ENCODE assay signal across 8 cellular contexts in the genomic region with DNA sequence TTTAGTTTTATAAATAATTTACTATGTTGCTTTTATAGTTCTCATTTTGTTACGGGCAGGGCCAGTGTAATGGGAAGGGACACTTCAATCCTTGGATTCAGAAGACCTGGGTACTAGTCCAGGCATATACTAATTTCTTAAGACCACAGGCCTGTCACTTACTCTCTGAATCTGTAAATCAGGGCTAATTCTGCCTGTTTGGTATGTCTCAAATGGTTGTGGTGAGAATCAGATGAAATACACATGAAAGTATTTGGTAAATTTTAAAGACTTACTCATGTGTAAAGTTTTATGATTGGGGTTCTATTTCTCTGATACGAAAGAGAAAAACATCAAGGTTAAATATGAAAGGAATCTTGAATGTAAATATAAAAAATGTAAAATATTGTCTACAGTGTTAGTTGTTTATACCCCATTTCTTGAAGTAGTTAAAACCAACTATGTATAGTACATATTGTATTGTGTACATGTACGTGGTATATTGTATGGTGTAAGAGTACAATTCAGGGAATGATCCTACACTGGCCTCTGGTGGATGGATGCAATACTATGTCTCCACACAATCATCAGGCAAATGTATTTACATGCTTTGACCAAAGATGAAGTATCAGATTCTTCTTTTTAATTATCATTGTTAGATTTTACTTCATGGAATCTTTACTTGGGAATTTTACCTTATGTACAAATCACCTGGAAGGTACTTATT. TPM values are rescaled to one million over a fixed set of nuclear protein-coding genes. Genes with fewer than 3 reads are reported as not detected.
DNase-seq lines count a peak whose midpoint lies in the region; ATAC-seq and TF ChIP-seq lines count a peak whose summit lies in the region.

No MANE protein-coding gene starts in this region.

- dilution Hi-C loops in IMR-90 (cut with HindIII; ENCODE audit: low sequenced_read_pairs, unreplicated experiment): no loop called here

- DNase-seq in CD14-positive monocyte (ENCODE audit: low spot score): no peak
- DNase-seq in IMR-90: peak; percentile 36
- peak; percentile 57 for DNase-seq in adipocyte (ENCODE audit: low read depth)
- DNase-seq in left lung: no peak
- no peak for DNase-seq in caudate nucleus (lab: John Stamatoyannopoulos, UW)

- H3K36me3 Mint-ChIP-seq in CD14-positive monocyte: no peaks in the 10 kb centered on the region

- H2BK15ac ChIP-seq in IMR-90 (ENCODE audit: low read depth, low read length): no peak overlapping the region

- H3K9me3 ChIP-seq in IMR-90 (ENCODE audit: control insufficient read depth, insufficient read depth, low read length) (no peaks in the 10 kb centered on the region), adipocyte (ENCODE audit: control insufficient read depth, low read length) (no peaks in the 10 kb centered on the region), left lung (no peaks in the 10 kb centered on the region)

- H3K18ac ChIP-seq in IMR-90 (ENCODE audit: low read depth, low read length): no peak overlapping the region

- H4K5ac ChIP-seq in IMR-90 (ENCODE audit: low read depth, low read length): no peak overlapping the region

- no peak overlapping the region for H3K23ac ChIP-seq in IMR-90 (ENCODE audit: low read depth, low read length)

- no peaks in the 10 kb centered on the region for H3K9me1 ChIP-seq in IMR-90 (ENCODE audit: insufficient read depth, low read length)

- H2AFZ ChIP-seq in IMR-90 (replicated peaks; ENCODE audit: low read length, poor library complexity): no peak overlapping the region

- H2AK9ac ChIP-seq in IMR-90 (replicated peaks; ENCODE audit: low read depth, low read length, poor library complexity): no peak overlapping the region

- TF ChIP-seq RAD21 in IMR-90 (IDR thresholded peaks at IDR 0.05; ENCODE audit: low read length): peak; percentile 47

- H3K4me3 Mint-ChIP-seq in CD14-positive monocyte: no peak overlapping the region

- no TSS peak for BruUV-seq in IMR-90 (replicated peaks; lab: Mats Ljungman, UMichigan)

- H3K4me3 ChIP-seq in IMR-90 (ENCODE audit: insufficient read depth, low read depth, low read length) (no peak overlapping the region), adipocyte (ENCODE audit: low read length) (no peak overlapping the region), left lung (no peak overlapping the region)

- no peak overlapping the region for H2AK5ac ChIP-seq in IMR-90 (ENCODE audit: low read depth, low read length)

- CTCF ChIA-PET in IMR-90 (lab: Yijun Ruan, JAX): interaction anchor here (1.0 to 1.2 kb wide), 2 partner anchors 28 to 124 kb away, joined by 3 read pairs; a partner anchor contains a TSS

- peak; percentile 36 for TF ChIP-seq CTCF in CD14-positive monocyte (IDR thresholded peaks at IDR 0.05)
- TF ChIP-seq CTCF in IMR-90 (conservative IDR thresholded peaks at IDR 0.05; ENCODE audit: low read depth, low read length): peak; percentile 48
- TF ChIP-seq CTCF in left lung (IDR thresholded peaks at IDR 0.05): peak in 1 of 2 donors; percentile 19

- H3K27ac ChIP-seq in IMR-90 (ENCODE audit: insufficient read depth, low read length) (no peak overlapping the region), left lung (no peak overlapping the region), caudate nucleus (ENCODE audit: low read depth, low read length) (no peak overlapping the region)

- H4K20me1 ChIP-seq in IMR-90 (ENCODE audit: insufficient read depth, low read length): no peaks in the 10 kb centered on the region

- no peak for TF ChIP-seq POLR2A in IMR-90 (IDR thresholded peaks at IDR 0.05; ENCODE audit: low read depth, low read length)

- POLR2A ChIA-PET in IMR-90 (lab: Charles Lee; ENCODE audit: unreplicated experiment): no interaction called here

- H3K9me3 Mint-ChIP-seq in CD14-positive monocyte: no peaks in the 10 kb centered on the region

- in situ Hi-C loops in IMR-90 (cut with MboI; ENCODE audit: low sequenced_read_pairs): no loop called here

- no peak overlapping the region for H2BK20ac ChIP-seq in IMR-90 (ENCODE audit: low read depth, low read length)

- no peak overlapping the region for H3K4me2 ChIP-seq in IMR-90 (ENCODE audit: low read depth, low read length)

- no peak overlapping the region for H3K14ac ChIP-seq in IMR-90 (replicated peaks; ENCODE audit: low read depth, low read length)

- no peaks in the 10 kb centered on the region for H3K36me3 ChIP-seq in IMR-90 (ENCODE audit: control insufficient read depth, insufficient read depth, low read length)
- H3K36me3 ChIP-seq in adipocyte (ENCODE audit: control insufficient read depth, insufficient read depth, low read length, severe bottlenecking): no peaks in the 10 kb centered on the region
- no peaks in the 10 kb centered on the region for H3K36me3 ChIP-seq in left lung

- H3K4me1 ChIP-seq in IMR-90 (ENCODE audit: control insufficient read depth, insufficient read depth, low read length): no peaks in the 10 kb centered on the region
- H3K4me1 ChIP-seq in adipocyte (ENCODE audit: control insufficient read depth, insufficient read depth, low read length): peaks cover 7% of the 10 kb centered on the region
- H3K4me1 ChIP-seq in left lung: no peaks in the 10 kb centered on the region

- H3K27me3 Mint-ChIP-seq in CD14-positive monocyte (ENCODE audit: low read depth in 3 of 3): no peaks in the 10 kb centered on the region

- no peak overlapping the region for H3K56ac ChIP-seq in IMR-90 (ENCODE audit: extremely low read depth, insufficient read depth, low read length)

- intact Hi-C loops in CD14-positive monocyte (cut with micrococcal nuclease): no loop called here
- intact Hi-C loops in IMR-90 (cut with micrococcal nuclease): loop anchor here (1.0 to 5.0 kb wide), 2 partner anchors 35 to 58 kb away; no protein-coding TSS in a partner anchor
- intact Hi-C loops in left lung (cut with DNase I): no loop called here

- no peak overlapping the region for H2BK120ac ChIP-seq in IMR-90 (ENCODE audit: low read depth, low read length)

- H3K79me1 ChIP-seq in IMR-90 (ENCODE audit: low read depth in 1 of 2, low read length in 2 of 2): no peaks in the 10 kb centered on the region

- no peak overlapping the region for H4K8ac ChIP-seq in IMR-90 (ENCODE audit: low read depth in 2 of 2, low read length in 2 of 2)

- no CpG with 5 or more reads among the region's 3 CpGs for WGBS in IMR-90 (ENCODE audit: extremely low coverage in 2 of 2, insufficient read length in 1 of 2), 2 experiments

- peaks cover 24% of the 10 kb centered on the region for H3K4me1 Mint-ChIP-seq in CD14-positive monocyte

- H2BK5ac ChIP-seq in IMR-90 (ENCODE audit: low read depth, low read length, poor library complexity, severe bottlenecking): no peak overlapping the region

- no peak overlapping the region for H3K4ac ChIP-seq in IMR-90 (ENCODE audit: low read depth, low read length)

- H4K91ac ChIP-seq in IMR-90 (ENCODE audit: insufficient read depth, low read depth, low read length): no peak overlapping the region

- H3K9ac ChIP-seq in IMR-90 (ENCODE audit: low read depth, low read length) (no peak overlapping the region), adipocyte (ENCODE audit: low read length) (no peak overlapping the region)

- ATAC-seq in GM19351 (IDR thresholded peaks at IDR 0.05; ENCODE audit: unreplicated experiment): peak; percentile 79
- peak; percentile 89 for ATAC-seq in IMR-90 (ENCODE audit: low read depth)
- peak; percentile 50 for ATAC-seq in left lung
- no peak for ATAC-seq in GM19467 (IDR thresholded peaks at IDR 0.05; ENCODE audit: unreplicated experiment)
- ATAC-seq in HG03457 (IDR thresholded peaks at IDR 0.05; ENCODE audit: unreplicated experiment): no peak

- H3K27me3 ChIP-seq in IMR-90 (ENCODE audit: control insufficient read depth, insufficient read depth, low read length) (no peaks in the 10 kb centered on the region), adipocyte (replicated peaks; ENCODE audit: control insufficient read depth, insufficient read depth, low read length) (no peaks in the 10 kb centered on the region), left lung (no peaks in the 10 kb centered on the region)

- no peak overlapping the region for H3K27ac Mint-ChIP-seq in CD14-positive monocyte

TF ChIP-seq in IMR-90, 13 proteins besides CTCF, POLR2A, EP300 and RAD21:
- TF ChIP-seq BHLHE40 (IDR thresholded peaks at IDR 0.05; ENCODE audit: low read depth, low read length): no peak
- TF ChIP-seq SMC3 (IDR thresholded peaks at IDR 0.05; ENCODE audit: low read depth, low read length): 0 out of 2 replicates have a peak, but pooled peaks have one; percentile 31
TF ChIP-seq in IMR-90: peak in this region for 1.

RNA-seq across cellular contexts. Expression of a gene that starts 24.5 kb away (rescaled TPM):
- not detected for polyA plus RNA-seq in CD14-positive monocyte
- total RNA-seq in IMR-90 (2012; rRNA removed): not detected in 2 replicates
- not detected in 2 replicates for polyA plus RNA-seq in IMR-90 (2012; rRNA removed)
- polyA plus RNA-seq in IMR-90 (2012; cell fraction: cytosol; rRNA removed): not detected in 2 replicates
- not detected in 2 replicates for polyA plus RNA-seq in IMR-90 (2012; cell fraction: nucleus; rRNA removed; ENCODE audit: low replicate concordance)
- not detected for total RNA-seq in left lung

RNA-seq across cellular contexts. Expression of a gene that starts 28.3 kb away (rescaled TPM):
- polyA plus RNA-seq in CD14-positive monocyte (10 to 100 TPM; 13.9 to 18.7 TPM), IMR-90 (2012; rRNA removed) (24.1 and 28.5 TPM in 2 replicates)
- total RNA-seq in IMR-90 (2012; rRNA removed) (15.8 and 34.7 TPM in 2 replicates), left lung (10 to 100 TPM; 11.8 to 15.1 TPM)
- 3.3 and 12.5 TPM in 2 replicates for polyA plus RNA-seq in IMR-90 (2012; cell fraction: cytosol; rRNA removed)
- polyA plus RNA-seq in IMR-90 (2012; cell fraction: nucleus; rRNA removed; ENCODE audit: low replicate concordance): 0.29 and 6.1 TPM in 2 replicates

RNA-seq across cellular contexts. Expression of a gene that starts 54.8 kb away (rescaled TPM):
- under 1 TPM in 1 of 2 donors, not detected in 1; 0.69 TPM for polyA plus RNA-seq in CD14-positive monocyte
- 0.56 and 0.72 TPM in 2 replicates for total RNA-seq in IMR-90 (2012; rRNA removed)
- 0.06 and 0.14 TPM in 2 replicates for polyA plus RNA-seq in IMR-90 (2012; rRNA removed)
- polyA plus RNA-seq in IMR-90 (2012; cell fraction: cytosol; rRNA removed): 0.02 and 0.04 TPM in 2 replicates
- polyA plus RNA-seq in IMR-90 (2012; cell fraction: nucleus; rRNA removed; ENCODE audit: low replicate concordance): 0.02 and 0.09 TPM in 2 replicates
- 1 to 10 TPM in 1 of 2 donors, under 1 TPM in 1; 0.50 to 1.4 TPM for total RNA-seq in left lung

Comparison
In these comparisons a context has a peak if more than half of its experiments do, and no peak if none do; other contexts are left out.
1. DNase-seq: peak in IMR-90 (single experiment) and adipocyte (single experiment); none in CD14-positive monocyte (single experiment), left lung (0 of 2) and caudate nucleus (0 of 61).
2. ATAC-seq: peak in GM19351 (single experiment), IMR-90 (single experiment) and left lung (single experiment); none in GM19467 (single experiment) and HG03457 (single experiment).